Comparison of ENCODE assay signal across 1 cellular context in the genomic region with DNA sequence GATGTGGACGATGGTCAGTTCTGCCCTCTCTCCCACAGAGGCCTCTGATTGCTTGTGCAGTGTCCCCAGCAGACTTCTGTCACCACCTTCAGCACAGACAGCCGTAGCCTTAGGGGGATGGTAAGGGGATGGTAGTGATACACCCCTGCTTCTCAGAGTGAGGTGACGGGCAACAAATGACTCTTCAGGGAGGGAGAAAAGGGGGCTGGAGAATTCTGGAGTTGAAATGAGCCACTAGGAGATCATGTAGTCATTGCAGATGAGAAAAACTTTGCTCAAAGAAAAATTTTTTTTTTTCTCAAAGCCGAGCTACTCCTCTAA.
TF ChIP-seq lines count a peak whose summit lies in the region.

No MANE protein-coding gene starts in this region.

TF ChIP-seq in IMR-90, 13 proteins besides CTCF, POLR2A, EP300 and RAD21 (continued from another document):
- no peak for TF ChIP-seq MAZ (IDR thresholded peaks at IDR 0.05; ENCODE audit: borderline replicate concordance, low read depth, low read length)
- TF ChIP-seq RFX5 (IDR thresholded peaks at IDR 0.05; ENCODE audit: low read depth, low read length) = no peak
- TF ChIP-seq SMC3 (IDR thresholded peaks at IDR 0.05; ENCODE audit: low read depth, low read length) = no peak
- no peak for TF ChIP-seq CHD1 (IDR thresholded peaks at IDR 0.05; ENCODE audit: low read depth, low read length)
